Comparison of ENCODE assay signal across 21 cellular contexts in genomic region chr17:67998466-67998865, GRCh38.
"Had no signal": no experiment of that assay in that cellular context is flagged by ENCODE, and none has a peak within 500 bp of the region (broad histone marks: within the 10 kb centered on the region; RNA-seq: fewer than 3 reads in every experiment).

No MANE protein-coding gene starts in this region.

- H3K27ac Mint-ChIP-seq: activated B cell treated with CpG ODN at 0.5 μM for 24 hours; activated CD4-positive, alpha-beta memory T cell treated with anti-CD3 and anti-CD28 coated beads, Interleukin-2, amount 10 ng/mL, durations not matched to agents 7 days and 5 days; activated CD8-positive, alpha-beta memory T cell treated with anti-CD3 and anti-CD28 coated beads, Interleukin-2, amount 10 ng/mL, durations not matched to agents 7 days and 5 days; activated T-helper 17 cell treated with anti-CD3 and anti-CD28 coated beads, Interleukin-2, amount 50 U/mL, for 72 hours; immature natural killer cell; memory B cell; naive B cell had no signal

- ATAC-seq: activated CD8-positive, alpha-beta memory T cell treated with anti-CD3 and anti-CD28 coated beads, Interleukin-2, amount 10 ng/mL, durations not matched to agents 7 days and 5 days; activated T-helper 17 cell treated with anti-CD3 and anti-CD28 coated beads, Interleukin-2, amount 50 U/mL, for 72 hours; esophagus mucosa; gastroesophageal sphincter; mucosa of descending colon; pancreas; right lobe of liver had no signal

- H3K9me3 ChIP-seq: ascending aorta, gastroesophageal sphincter, mucosa of descending colon, pancreas, right lobe of liver, thyroid gland had no signal

- H3K4me3 Mint-ChIP-seq: activated B cell treated with CpG ODN at 0.5 μM for 24 hours; activated CD4-positive, alpha-beta memory T cell treated with anti-CD3 and anti-CD28 coated beads, Interleukin-2, amount 10 ng/mL, durations not matched to agents 7 days and 5 days; activated CD8-positive, alpha-beta memory T cell treated with anti-CD3 and anti-CD28 coated beads, Interleukin-2, amount 10 ng/mL, durations not matched to agents 7 days and 5 days; activated T-helper 17 cell treated with anti-CD3 and anti-CD28 coated beads, Interleukin-2, amount 50 U/mL, for 72 hours; immature natural killer cell; memory B cell had no signal

- H3K4me3 ChIP-seq: ascending aorta, gastroesophageal sphincter, mucosa of descending colon, pancreas, right lobe of liver, thyroid gland had no signal

- H3K27ac ChIP-seq: ascending aorta, gastroesophageal sphincter, pancreas, right lobe of liver, thyroid gland had no signal

- H3K9me3 Mint-ChIP-seq: activated B cell treated with CpG ODN at 0.5 μM for 24 hours; activated CD4-positive, alpha-beta memory T cell treated with anti-CD3 and anti-CD28 coated beads, Interleukin-2, amount 10 ng/mL, durations not matched to agents 7 days and 5 days; activated T-helper 17 cell treated with anti-CD3 and anti-CD28 coated beads, Interleukin-2, amount 50 U/mL, for 72 hours; immature natural killer cell; memory B cell had no signal

- H3K36me3 ChIP-seq: ascending aorta, gastroesophageal sphincter, pancreas, right lobe of liver, thyroid gland had no signal

- H3K27me3 ChIP-seq: ascending aorta, gastroesophageal sphincter, pancreas, right lobe of liver, thyroid gland had no signal

- H3K36me3 Mint-ChIP-seq: activated CD8-positive, alpha-beta memory T cell treated with anti-CD3 and anti-CD28 coated beads, Interleukin-2, amount 10 ng/mL, durations not matched to agents 7 days and 5 days; immature natural killer cell; memory B cell; naive B cell had no signal

- DNase-seq: activated B cell treated with CpG ODN at 0.5 μM for 24 hours; activated CD4-positive, alpha-beta memory T cell treated with anti-CD3 and anti-CD28 coated beads, Interleukin-2, amount 10 ng/mL, durations not matched to agents 7 days and 5 days; activated CD4-positive, alpha-beta T cell treated with anti-CD3 and anti-CD28 coated beads for 48 hours; activated CD8-positive, alpha-beta memory T cell treated with anti-CD3 and anti-CD28 coated beads, Interleukin-2, amount 10 ng/mL, durations not matched to agents 7 days and 5 days; activated naive CD4-positive, alpha-beta T cell treated with anti-CD3 and anti-CD28 coated beads, Interleukin-2, amount 50 U/mL, for 16 hours; cerebellar nuclear complex; cortex of kidney; effector CD8-positive, alpha-beta T cell; immature natural killer cell; mucosa of descending colon; naive B cell; pancreas; right lobe of liver; stimulated activated CD4-positive, alpha-beta T cell treated with anti-CD3 and anti-CD28 coated beads, Interleukin-4, amount 100 ng/mL, for 24 hours; stimulated activated naive CD4-positive, alpha-beta T cell treated with Interleukin-2 at 50 U/mL for 16 hours; thyroid gland had no signal
